Comparison of ENCODE assay signal across 12 cellular contexts in the genomic region with DNA sequence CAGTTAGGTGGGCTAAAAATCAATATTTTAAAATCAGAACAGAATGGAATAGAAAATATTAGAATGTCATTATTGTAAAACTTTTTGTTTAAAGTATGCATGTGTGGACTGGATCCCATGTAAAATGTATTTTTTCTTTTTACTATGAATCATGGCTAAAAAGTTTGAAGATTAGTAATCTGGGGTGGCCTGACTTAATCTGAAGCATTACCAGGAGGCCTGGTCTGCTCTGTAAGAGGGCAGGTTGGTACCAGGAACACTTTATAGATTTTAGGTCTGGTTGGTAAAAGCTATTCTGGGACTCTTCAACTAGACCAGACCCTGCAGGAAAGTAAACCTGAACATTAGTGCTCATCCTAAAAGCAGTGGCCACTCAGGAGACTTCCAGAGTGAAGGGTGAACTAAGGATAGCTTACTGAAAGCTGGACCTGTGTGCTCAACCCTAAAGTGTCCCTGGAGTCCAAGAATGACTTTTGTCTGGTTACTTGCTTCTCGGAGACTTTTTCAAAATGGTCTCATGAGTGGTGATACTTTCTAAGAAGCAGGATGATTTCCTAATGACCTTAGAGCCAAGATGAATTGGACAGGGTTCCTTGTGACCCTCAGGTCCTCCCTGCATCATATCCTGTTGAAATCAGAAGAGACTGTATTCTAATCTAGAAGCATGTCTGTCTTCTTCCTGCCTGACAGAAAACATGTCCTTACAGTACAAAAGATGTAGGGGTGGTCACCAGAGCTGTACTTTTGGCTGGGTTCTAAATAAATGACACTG. TPM values are rescaled to one million over a fixed set of nuclear protein-coding genes. Genes with fewer than 3 reads are reported as not detected.
DNase-seq lines count a peak whose midpoint lies in the region; ATAC-seq and TF ChIP-seq lines count a peak whose summit lies in the region.
"Had no signal": no experiment of that assay in that cellular context is flagged by ENCODE, and none has a peak within 500 bp of the region (broad histone marks: within the 10 kb centered on the region; RNA-seq: fewer than 3 reads in every experiment).

No MANE protein-coding gene starts in this region.

- no peak for TF ChIP-seq CTCF in psoas muscle (IDR thresholded peaks at IDR 0.05)

- H3K36me3 ChIP-seq in ACC112 (ENCODE audit: insufficient read depth, low read length) (no peaks in the 10 kb centered on the region), psoas muscle (ENCODE audit: insufficient read depth in 1 of 2, low read depth in 1 of 2) (no peaks in the 10 kb centered on the region)
- H3K36me3 ChIP-seq: tibial nerve had no signal

- peaks cover 73% of the 10 kb centered on the region for H3K79me2 ChIP-seq in ACC112 (ENCODE audit: control insufficient read depth, insufficient read depth, low read length, unreplicated experiment)

- peaks cover 43% of the 10 kb centered on the region for H3K4me1 ChIP-seq in ACC112 (ENCODE audit: control insufficient read depth, insufficient read depth, low read length, unreplicated experiment)
- peaks cover 9% of the 10 kb centered on the region for H3K4me1 ChIP-seq in psoas muscle

- no peaks in the 10 kb centered on the region for H3K27me3 ChIP-seq in ACC112 (ENCODE audit: insufficient read depth, low read length)
- no peaks in the 10 kb centered on the region for H3K27me3 ChIP-seq in psoas muscle (ENCODE audit: insufficient read depth in 3 of 3, low read length in 2 of 3)
- H3K27me3 ChIP-seq: tibial nerve had no signal

- H2AFZ ChIP-seq in ACC112 (ENCODE audit: low read length, unreplicated experiment) = peak overlapping the region; percentile 47

- no peaks in the 10 kb centered on the region for H3K9me3 ChIP-seq in psoas muscle
- H3K9me3 ChIP-seq: tibial nerve had no signal

- 65 to 75% (median 70%) methylated on average over 1 of the region's 1 CpG for WGBS in psoas muscle, 3 donors

- H3K27ac ChIP-seq in ACC112 (ENCODE audit: low read depth, low read length) = peak overlapping the region; percentile 91
- peak overlapping the region; percentile 33 for H3K27ac ChIP-seq in angular gyrus (ENCODE audit: low read depth, low read length)
- peak overlapping the region; percentile 21 for H3K27ac ChIP-seq in psoas muscle

- ATAC-seq in Right ventricle myocardium superior (ENCODE audit: poor library complexity) = peak; percentile 45
- ATAC-seq in psoas muscle = peak in 1 of 4 donors; percentile 49
- ATAC-seq in GM18861 (IDR thresholded peaks at IDR 0.05; ENCODE audit: unreplicated experiment) = no peak

- H3K4me3 ChIP-seq in ACC112 (ENCODE audit: low read depth, low read length) (peak overlapping the region; percentile 22), psoas muscle (no peak overlapping the region)
- H3K4me3 ChIP-seq: tibial nerve had no signal

- DNase-seq in Right ventricle myocardium superior (no peak), psoas muscle (no peak), NCI-H774 (lab: John Stamatoyannopoulos, UW) (no peak), cerebellum (ENCODE audit: low spot score) (no peak), activated gamma-delta T cell (lab: John Stamatoyannopoulos, UW) (no peak)
- DNase-seq: activated naive CD8-positive, alpha-beta T cell treated with anti-CD3 and anti-CD28 coated beads for 36 hours; H7; NCI-H226 had no signal

- intact Hi-C loops in Right ventricle myocardium superior (cut with DNase I) (no loop called here), psoas muscle (cut with DNase I) (no loop called here)

RNA-seq across cellular contexts. Expression of gene RGL1, which starts 16.6 kb away (rescaled TPM):
- total RNA-seq in Right ventricle myocardium superior = 18.4 TPM
- 1 to 10 TPM; 3.9 to 6.8 (median 5.2) TPM for total RNA-seq in psoas muscle
- 1 to 10 TPM in 2 of 3 donors, under 1 TPM in 1; 0.93 to 1.3 (median 1.3) TPM for polyA plus RNA-seq in psoas muscle
- total RNA-seq in cerebellum = 27.2 TPM

Comparison
In these comparisons a context has a peak if more than half of its experiments do, and no peak if none do; other contexts are left out.
1. H3K27ac ChIP-seq: peak in every context shown above with its lines; median percentile 91 in ACC112; 33 in angular gyrus; 21 in psoas muscle.